8 cellular contexts compared by ENCODE assay signal in genomic region chr10:104028146-104028545, GRCh38. TPM values are rescaled to one million over a fixed set of nuclear protein-coding genes. Genes with fewer than 3 reads are reported as not detected.
DNase-seq lines count a peak whose midpoint lies in the region; ATAC-seq and TF ChIP-seq lines count a peak whose summit lies in the region.

No MANE protein-coding gene starts in this region.

- ATAC-seq in PC-3 (peak; percentile 87), gastroesophageal sphincter (no peak), HG03354 (IDR thresholded peaks at IDR 0.05; ENCODE audit: poor library complexity, severe bottlenecking, unreplicated experiment) (no peak)

- TF ChIP-seq POLR2A in gastroesophageal sphincter (IDR thresholded peaks at IDR 0.05), result no peak

- H3K27me3 ChIP-seq in PC-3 (ENCODE audit: low read length), result no peaks in the 10 kb centered on the region
- no peaks in the 10 kb centered on the region for H3K27me3 ChIP-seq in parathyroid adenoma (ENCODE audit: control insufficient read depth, insufficient read depth, low read length)
- no peaks in the 10 kb centered on the region for H3K27me3 ChIP-seq in gastroesophageal sphincter

- 73 to 100% methylated on average over 1 to 6 of the region's 6 CpGs for WGBS in gastroesophageal sphincter (ENCODE audit: low coverage in 1 of 2), 2 donors

- no peak overlapping the region for H2AFZ ChIP-seq in PC-3 (ENCODE audit: low read length)
- H2AFZ ChIP-seq in parathyroid adenoma, result no peak overlapping the region

- no peaks in the 10 kb centered on the region for H3F3A ChIP-seq in PC-3 (ENCODE audit: low read length, unreplicated experiment)

- H3K4me2 ChIP-seq in PC-3 (ENCODE audit: low read length) (no peak overlapping the region), parathyroid adenoma (ENCODE audit: low read length) (no peak overlapping the region)

- TF ChIP-seq CTCF in PC-3 (conservative IDR thresholded peaks at IDR 0.05; ENCODE audit: low read depth, low read length), result peak; percentile 47
- peak; percentile 42 for TF ChIP-seq CTCF in parathyroid adenoma (IDR thresholded peaks at IDR 0.05)
- peak in 2 of 4 experiments; percentile 9 to 34 for TF ChIP-seq CTCF in gastroesophageal sphincter (IDR thresholded peaks at IDR 0.05)

- H3K4me3 ChIP-seq in PC-3 (ENCODE audit: low read length), result no peak overlapping the region
- no peak overlapping the region for H3K4me3 ChIP-seq in parathyroid adenoma (ENCODE audit: low read depth, low read length)
- H3K4me3 ChIP-seq in gastroesophageal sphincter, result no peak overlapping the region

- H3K79me2 ChIP-seq in PC-3 (ENCODE audit: low read length) (no peaks in the 10 kb centered on the region), parathyroid adenoma (no peaks in the 10 kb centered on the region)

- H3K9me3 ChIP-seq in PC-3 (ENCODE audit: low read length) (no peaks in the 10 kb centered on the region), parathyroid adenoma (ENCODE audit: control insufficient read depth, low read length) (no peaks in the 10 kb centered on the region), gastroesophageal sphincter (no peaks in the 10 kb centered on the region)

- H3K36me3 ChIP-seq in PC-3 (ENCODE audit: low read depth, low read length), result peaks cover 14% of the 10 kb centered on the region
- H3K36me3 ChIP-seq in parathyroid adenoma (ENCODE audit: control insufficient read depth, insufficient read depth, low read length), result no peaks in the 10 kb centered on the region
- peaks cover 0 to 83% of the 10 kb centered on the region in 2 donors for H3K36me3 ChIP-seq in gastroesophageal sphincter

- CTCF ChIA-PET in PC-3 (lab: Charles Lee), result no interaction called here

- H3K4me1 ChIP-seq in PC-3 (ENCODE audit: insufficient read depth, low read length) (no peaks in the 10 kb centered on the region), parathyroid adenoma (peaks cover 4% of the 10 kb centered on the region), gastroesophageal sphincter (no peaks in the 10 kb centered on the region)

- no peaks in the 10 kb centered on the region for H3K9me2 ChIP-seq in PC-3 (replicated peaks; ENCODE audit: low read length)

- no peak overlapping the region for H3K9ac ChIP-seq in PC-3 (ENCODE audit: low read length)
- no peak overlapping the region for H3K9ac ChIP-seq in parathyroid adenoma

- DNase-seq in DMS53 (lab: John Stamatoyannopoulos, UW), result peak; percentile 34
- no peak for DNase-seq in DMS53 treated with DMSO at 0.1 percent for 48 hours (lab: John Stamatoyannopoulos, UW; ENCODE audit: unreplicated experiment)
- DNase-seq in PC-3, result peak; percentile 20
- peak; percentile 6 for DNase-seq in fibroblast of peridontal ligament (ENCODE audit: extremely low read depth)
- no peak for DNase-seq in HK-2 (ENCODE audit: unreplicated experiment)

- BruUV-seq in PC-3 (replicated peaks; lab: Mats Ljungman, UMichigan), result no TSS peak

- TF ChIP-seq EP300 in gastroesophageal sphincter (IDR thresholded peaks at IDR 0.05), result no peak

- intact Hi-C loops in PC-3 (cut with micrococcal nuclease), result no loop called here

- no peaks in the 10 kb centered on the region for H4K20me1 ChIP-seq in PC-3 (ENCODE audit: low read length)

- POLR2A ChIA-PET in PC-3 (lab: Charles Lee; ENCODE audit: unreplicated experiment), result no interaction called here

- H3K27ac ChIP-seq in PC-3 (ENCODE audit: low read length) (no peak overlapping the region), parathyroid adenoma (no peak overlapping the region), gastroesophageal sphincter (no peak overlapping the region)

RNA-seq across cellular contexts. Expression of gene COL17A1, which starts 57.5 kb away (rescaled TPM):
- 1.2 and 1.6 TPM in 2 replicates for total RNA-seq in PC-3 (2014; rRNA removed)
- total RNA-seq in gastroesophageal sphincter, result 10 to 100 TPM in 1 of 4 donors, 1 to 10 TPM in 1, under 1 TPM in 2; 0.12 to 10.7 (median 0.68) TPM

Comparison
In these comparisons a context has a peak if more than half of its experiments do, and no peak if none do; other contexts are left out.
1. DNase-seq: peak in DMS53 (single experiment), PC-3 (single experiment) and fibroblast of peridontal ligament (single experiment); none in DMS53 treated with DMSO at 0.1 percent for 48 hours (single experiment) and HK-2 (single experiment).